ENCODE assay signal across 11 cellular contexts in the genomic region with DNA sequence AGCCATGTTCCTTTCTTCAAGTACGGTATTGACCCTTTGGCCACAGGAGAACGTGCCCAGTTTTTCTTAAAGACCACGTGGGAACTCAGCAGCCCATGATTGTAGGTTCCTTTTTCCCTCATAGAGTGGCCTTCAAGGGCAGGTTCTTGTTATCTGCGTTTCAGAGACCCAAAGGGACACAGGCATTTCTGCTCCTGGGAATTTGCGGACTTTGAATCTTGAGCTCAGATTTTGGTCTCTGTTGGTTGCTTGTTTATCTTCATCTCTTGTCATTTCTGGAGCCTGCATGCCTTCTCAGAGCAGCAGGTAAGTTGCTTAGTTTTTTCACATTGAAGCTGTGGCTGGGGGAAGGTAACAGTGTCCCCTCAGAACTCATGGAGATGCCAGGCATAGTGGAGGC. TPM values are rescaled to one million over a fixed set of nuclear protein-coding genes. Genes with fewer than 3 reads are reported as not detected.
DNase-seq lines count a peak whose midpoint lies in the region; ATAC-seq and TF ChIP-seq lines count a peak whose summit lies in the region.
"Had no signal": no experiment of that assay in that cellular context is flagged by ENCODE, and none has a peak within 500 bp of the region (broad histone marks: within the 10 kb centered on the region; RNA-seq: fewer than 3 reads in every experiment).

No MANE protein-coding gene starts in this region.

- DNase-seq in stimulated activated naive CD8-positive, alpha-beta T cell treated with anti-CD3 and anti-CD28 coated beads, Interleukin-15, Interleukin-2, amounts not matched to agents 100 U/mL and 50 U/mL, for 24 hours, result no peak
- no peak for DNase-seq in naive thymus-derived CD4-positive, alpha-beta T cell
- DNase-seq in left lung (no peak), endodermal cell (no peak)
- DNase-seq: NCI-H1930 had no signal

- no peaks in the 10 kb centered on the region for H3K27me3 ChIP-seq in naive thymus-derived CD4-positive, alpha-beta T cell (ENCODE audit: control insufficient read depth in 2 of 2, insufficient read depth in 2 of 2, low read length in 2 of 2)
- no peaks in the 10 kb centered on the region for H3K27me3 ChIP-seq in left lung
- H3K27me3 ChIP-seq in endodermal cell (ENCODE audit: control insufficient read depth, insufficient read depth, low read length, poor library complexity, severe bottlenecking), result no peaks in the 10 kb centered on the region

- no peaks in the 10 kb centered on the region for H3K9me3 ChIP-seq in naive thymus-derived CD4-positive, alpha-beta T cell (ENCODE audit: control insufficient read depth in 2 of 3, low read length in 3 of 3)
- H3K9me3 ChIP-seq in left lung, result no peaks in the 10 kb centered on the region
- H3K9me3 ChIP-seq in endodermal cell (ENCODE audit: control insufficient read depth, low read length), result no peaks in the 10 kb centered on the region
- H3K9me3 ChIP-seq: mucosa of descending colon had no signal

- intact Hi-C loops in naive thymus-derived CD4-positive, alpha-beta T cell (cut with micrococcal nuclease), result loop anchor here in 1 of 2 donors (1.0 to 2.0 kb wide), 2 partner anchors 11 to 16 kb away; no protein-coding TSS in a partner anchor
- intact Hi-C loops in left lung (cut with DNase I), result no loop called here

- peak overlapping the region; percentile 17 for H3K4me3 ChIP-seq in naive thymus-derived CD4-positive, alpha-beta T cell (ENCODE audit: low read length)
- H3K4me3 ChIP-seq in left lung (no peak overlapping the region), endodermal cell (ENCODE audit: low read length) (no peak overlapping the region)
- H3K4me3 ChIP-seq: mucosa of descending colon had no signal

- peaks cover 60% of the 10 kb centered on the region for H3K36me3 Mint-ChIP-seq in stimulated activated naive CD8-positive, alpha-beta T cell treated with anti-CD3 and anti-CD28 coated beads, Interleukin-15, Interleukin-2, amounts not matched to agents 100 ng/mL and 50 ng/mL, for 24 hours (ENCODE audit: low read depth)
- H3K36me3 Mint-ChIP-seq in activated naive CD8-positive, alpha-beta T cell, result peaks cover 3% of the 10 kb centered on the region
- H3K36me3 Mint-ChIP-seq in naive thymus-derived CD4-positive, alpha-beta T cell, result peaks cover 0 to 39% (median 16%) of the 10 kb centered on the region in 5 donors
- peaks cover 42% of the 10 kb centered on the region for H3K36me3 Mint-ChIP-seq in endodermal cell (ENCODE audit: low read depth)

- H3K36me3 ChIP-seq in naive thymus-derived CD4-positive, alpha-beta T cell (ENCODE audit: control insufficient read depth in 2 of 3, insufficient read depth in 3 of 3, low read length in 3 of 3), result peaks cover 0 to 5% (median 0%) of the 10 kb centered on the region in 3 experiments
- H3K36me3 ChIP-seq in left lung (peaks cover 0 to 20% of the 10 kb centered on the region in 2 donors), endodermal cell (ENCODE audit: control insufficient read depth, insufficient read depth, low read length) (peaks cover 33% of the 10 kb centered on the region)

- TF ChIP-seq CTCF in left lung (IDR thresholded peaks at IDR 0.05) (no peak), endodermal cell (conservative IDR thresholded peaks at IDR 0.05) (no peak)

- no peaks in the 10 kb centered on the region for H3K9me3 Mint-ChIP-seq in stimulated activated naive CD8-positive, alpha-beta T cell treated with anti-CD3 and anti-CD28 coated beads, Interleukin-15, Interleukin-2, amounts not matched to agents 100 ng/mL and 50 ng/mL, for 24 hours
- H3K9me3 Mint-ChIP-seq in activated naive CD8-positive, alpha-beta T cell (ENCODE audit: low read depth), result no peaks in the 10 kb centered on the region
- H3K9me3 Mint-ChIP-seq in naive thymus-derived CD4-positive, alpha-beta T cell, result no peaks in the 10 kb centered on the region
- H3K9me3 Mint-ChIP-seq in endodermal cell, result no peaks in the 10 kb centered on the region

- H3K4me3 Mint-ChIP-seq in stimulated activated naive CD8-positive, alpha-beta T cell treated with anti-CD3 and anti-CD28 coated beads, Interleukin-15, Interleukin-2, amounts not matched to agents 100 ng/mL and 50 ng/mL, for 24 hours, result peak overlapping the region; percentile 78
- peak overlapping the region; percentile 68 for H3K4me3 Mint-ChIP-seq in activated naive CD8-positive, alpha-beta T cell
- peak overlapping the region; percentile 58 to 83 (median 78) for H3K4me3 Mint-ChIP-seq in naive thymus-derived CD4-positive, alpha-beta T cell
- H3K4me3 Mint-ChIP-seq in endodermal cell, result no peak overlapping the region

- no peak overlapping the region for H3K9ac ChIP-seq in endodermal cell (ENCODE audit: extremely low read depth, low read length, poor library complexity, severe bottlenecking)

- H3K4me1 Mint-ChIP-seq in stimulated activated naive CD8-positive, alpha-beta T cell treated with anti-CD3 and anti-CD28 coated beads, Interleukin-15, Interleukin-2, amounts not matched to agents 100 ng/mL and 50 ng/mL, for 24 hours (ENCODE audit: low read depth), result peaks cover 76% of the 10 kb centered on the region
- H3K4me1 Mint-ChIP-seq in activated naive CD8-positive, alpha-beta T cell (ENCODE audit: low read depth), result peaks cover 66% of the 10 kb centered on the region
- peaks cover 59 to 83% (median 75%) of the 10 kb centered on the region in 7 donors for H3K4me1 Mint-ChIP-seq in naive thymus-derived CD4-positive, alpha-beta T cell
- peaks cover 15% of the 10 kb centered on the region for H3K4me1 Mint-ChIP-seq in endodermal cell

- WGBS in endodermal cell (ENCODE audit: insufficient coverage in 1 of 2, insufficient read length in 1 of 2), 2 experiments, result 93 to 95% methylated on average over 5 of the region's 5 CpGs

- H3K27ac Mint-ChIP-seq in stimulated activated naive CD8-positive, alpha-beta T cell treated with anti-CD3 and anti-CD28 coated beads, Interleukin-15, Interleukin-2, amounts not matched to agents 100 ng/mL and 50 ng/mL, for 24 hours, result peak overlapping the region; percentile 94
- H3K27ac Mint-ChIP-seq in activated naive CD8-positive, alpha-beta T cell, result peak overlapping the region; percentile 82
- H3K27ac Mint-ChIP-seq in naive thymus-derived CD4-positive, alpha-beta T cell, result peak overlapping the region; percentile 57 to 90 (median 87)
- H3K27ac Mint-ChIP-seq in endodermal cell, result no peak overlapping the region

- no peak for ATAC-seq in stimulated activated naive CD8-positive, alpha-beta T cell treated with anti-CD3 and anti-CD28 coated beads, Interleukin-15, Interleukin-2, amounts not matched to agents 100 U/mL and 50 U/mL, for 24 hours
- ATAC-seq in naive thymus-derived CD4-positive, alpha-beta T cell, result no peak
- ATAC-seq in left lung (no peak), HG03097 (IDR thresholded peaks at IDR 0.05; ENCODE audit: low FRiP score, unreplicated experiment) (no peak), SK-N-SH treated with all-trans-retinoic acid at 6 μM for 48 hours (no peak)
- ATAC-seq: esophagus mucosa had no signal

- H3K4me1 ChIP-seq in naive thymus-derived CD4-positive, alpha-beta T cell (ENCODE audit: control insufficient read depth in 2 of 2, insufficient read depth in 2 of 2, low read length in 2 of 2), result peaks cover 38 to 46% of the 10 kb centered on the region in 2 donors
- peaks cover 13 to 73% of the 10 kb centered on the region in 2 donors for H3K4me1 ChIP-seq in left lung
- no peaks in the 10 kb centered on the region for H3K4me1 ChIP-seq in endodermal cell (ENCODE audit: control insufficient read depth, insufficient read depth, low read length)

- CTCF ChIA-PET in naive thymus-derived CD4-positive, alpha-beta T cell (lab: Charles Lee), result no interaction called here

- no peaks in the 10 kb centered on the region for H3K27me3 Mint-ChIP-seq in stimulated activated naive CD8-positive, alpha-beta T cell treated with anti-CD3 and anti-CD28 coated beads, Interleukin-15, Interleukin-2, amounts not matched to agents 100 ng/mL and 50 ng/mL, for 24 hours
- no peaks in the 10 kb centered on the region for H3K27me3 Mint-ChIP-seq in activated naive CD8-positive, alpha-beta T cell
- no peaks in the 10 kb centered on the region for H3K27me3 Mint-ChIP-seq in naive thymus-derived CD4-positive, alpha-beta T cell
- no peaks in the 10 kb centered on the region for H3K27me3 Mint-ChIP-seq in endodermal cell (ENCODE audit: insufficient read depth)

- POLR2A ChIA-PET in naive thymus-derived CD4-positive, alpha-beta T cell (lab: Charles Lee), result interaction anchor here (0.6 to 1.4 kb wide), 2 partner anchors 13 to 74 kb away, joined by 3 read pairs; no protein-coding TSS in a partner anchor

- H3K27ac ChIP-seq in naive thymus-derived CD4-positive, alpha-beta T cell (ENCODE audit: low read depth, low read length), result peak overlapping the region; percentile 59
- peak overlapping the region in 1 of 2 donors; percentile 46 for H3K27ac ChIP-seq in left lung
- no peak overlapping the region for H3K27ac ChIP-seq in endodermal cell (ENCODE audit: low read depth, low read length)

TF ChIP-seq in SK-N-SH treated with all-trans-retinoic acid at 6 μM for 48 hours, 23 proteins besides CTCF, POLR2A, EP300 and RAD21:
- no peak for TF ChIP-seq SNAI2 (CRISPR knock-in tag; IDR thresholded peaks at IDR 0.05)
- TF ChIP-seq ZC3H10 (CRISPR knock-in tag; IDR thresholded peaks at IDR 0.05), result no peak
- no peak for TF ChIP-seq CSDC2 (CRISPR knock-in tag; IDR thresholded peaks at IDR 0.05)
TF ChIP-seq in SK-N-SH treated with all-trans-retinoic acid at 6 μM for 48 hours: peak in this region for 0.

RNA-seq across cellular contexts. Expression of a gene that starts 12.0 kb away (rescaled TPM):
- total RNA-seq in naive thymus-derived CD4-positive, alpha-beta T cell, result 10 to 100 TPM; 42.3 to 69.1 (median 56.8) TPM
- polyA plus RNA-seq in naive thymus-derived CD4-positive, alpha-beta T cell, result 10 to 100 TPM; 29.4 to 64.5 TPM
- total RNA-seq in left lung (10 to 100 TPM; 38.9 to 45.5 TPM), endodermal cell (10 to 100 TPM; 39.7 to 39.8 TPM)
- 26.6 TPM for polyA plus RNA-seq in endodermal cell (2013, experiment 1 of 2)
- polyA plus RNA-seq in endodermal cell (2013, experiment 2 of 2), result 27.3 TPM

RNA-seq across cellular contexts. Expression of a gene that starts 37.7 kb away (rescaled TPM):
- total RNA-seq in naive thymus-derived CD4-positive, alpha-beta T cell, result 10 to 100 TPM in 2 of 5 experiments, 1 to 10 TPM in 3; 6.6 to 42.2 (median 9.3) TPM
- polyA plus RNA-seq in naive thymus-derived CD4-positive, alpha-beta T cell, result under 1 TPM; 0.22 to 0.53 TPM
- total RNA-seq in left lung, result 10 to 100 TPM; 20.3 to 21.7 TPM
- 100 to 1,000 TPM in 1 of 2 donors, 10 to 100 TPM in 1; 96.1 to 103 TPM for total RNA-seq in endodermal cell
- polyA plus RNA-seq in endodermal cell (2013, experiment 1 of 2), result 59.8 TPM
- polyA plus RNA-seq in endodermal cell (2013, experiment 2 of 2), result 60.2 TPM
